4 cellular contexts compared by ENCODE assay signal in genomic region chr11:106555851-106556250, GRCh38.
DNase-seq lines count a peak whose midpoint lies in the region; FAIRE-seq and TF ChIP-seq lines count a peak whose summit lies in the region.
"Not testable (repeated sequence)": the region's sequence is repeated elsewhere in the genome, so short reads cannot be mapped to it uniquely, and the experiment has no call there.

No MANE protein-coding gene starts in this region.

- H3K36me3 Mint-ChIP-seq in astrocyte (ENCODE audit: low read depth, unreplicated experiment) = not testable (repeated sequence)

- not testable (repeated sequence) for H3K4me1 ChIP-seq in astrocyte (ENCODE audit: insufficient read depth, low read length)

- H3K9me3 ChIP-seq in astrocyte (ENCODE audit: insufficient read depth, low read depth, low read length) = not testable (repeated sequence)

- not testable (repeated sequence) for H3K4me3 ChIP-seq in astrocyte (ENCODE audit: insufficient read depth, low read depth, low read length)

- not testable (repeated sequence) for TF ChIP-seq CTCF in astrocyte (IDR thresholded peaks at IDR 0.05; ENCODE audit: insufficient read depth, low read depth, low read length)

- H3K4me1 Mint-ChIP-seq in astrocyte (ENCODE audit: low read depth, unreplicated experiment) = not testable (repeated sequence)

- DNase-seq in EL (peak; percentile 10), M059J (ENCODE audit: low read depth) (peak; percentile 12), myocyte (ENCODE audit: low read depth) (peak; percentile 22)
- not testable (repeated sequence) for DNase-seq in astrocyte (ENCODE audit: low read depth)

- not testable (repeated sequence) for H3K9me3 Mint-ChIP-seq in astrocyte (ENCODE audit: unreplicated experiment)

- not testable (repeated sequence) for H3K36me3 ChIP-seq in astrocyte (ENCODE audit: insufficient read depth, low read length)

- H3K27ac ChIP-seq in astrocyte (ENCODE audit: low read depth, low read length) = not testable (repeated sequence)

- not testable (repeated sequence) for H3K4me2 ChIP-seq in astrocyte (ENCODE audit: low read length)

- not testable (repeated sequence) for H3K4me3 Mint-ChIP-seq in astrocyte (ENCODE audit: unreplicated experiment)

- H3K9ac ChIP-seq in astrocyte (ENCODE audit: low read length) = not testable (repeated sequence)

- peak overlapping the region; percentile 64 for H3K27ac Mint-ChIP-seq in astrocyte (ENCODE audit: unreplicated experiment)

- FAIRE-seq in astrocyte (lab: Jason Lieb, UNC) = not testable (repeated sequence)

- H4K20me1 ChIP-seq in astrocyte (ENCODE audit: insufficient read depth, low read length) = not testable (repeated sequence)

- H3K27me3 ChIP-seq in astrocyte (ENCODE audit: insufficient read depth, low read length) = not testable (repeated sequence)

- not testable (repeated sequence) for H3K27me3 Mint-ChIP-seq in astrocyte (ENCODE audit: low read depth, unreplicated experiment)

- not testable (repeated sequence) for H2AFZ ChIP-seq in astrocyte (ENCODE audit: low read depth, low read length)

- not testable (repeated sequence) for H3K79me2 ChIP-seq in astrocyte (ENCODE audit: insufficient read depth, low read length)
